8 cellular contexts compared by ENCODE assay signal in genomic region chr17:74325743-74326379, GRCh38. TPM values are rescaled to one million over a fixed set of nuclear protein-coding genes. Genes with fewer than 3 reads are reported as not detected.
A peak's percentile ranks its signal among the peaks of the same experiment; 100 is the strongest.
DNase-seq lines count a peak whose midpoint lies in the region; ATAC-seq and TF ChIP-seq lines count a peak whose summit lies in the region.

Gene KIF19, plus strand, starts transcription at chr17:74326226. Its CDS starts 124 bp downstream, at chr17:74326350.

- DNase-seq in CD14-positive monocyte (ENCODE audit: low spot score) (no peak), HAP-1 (ENCODE audit: low spot score in 2 of 2) (peak; percentile 27 to 67), SK-N-DZ (ENCODE audit: low spot score) (no peak)
- peak; percentile 64 for DNase-seq in activated CD4-positive, alpha-beta T cell treated with anti-CD3 and anti-CD28 coated beads for 48 hours
- peak; percentile 48 to 54 (median 48) for DNase-seq in effector memory CD8-positive, alpha-beta T cell
- peak in 6 of 9 donors; percentile 14 to 69 (median 23) for DNase-seq in naive thymus-derived CD4-positive, alpha-beta T cell
- DNase-seq in stimulated activated CD8-positive, alpha-beta memory T cell treated with anti-CD3 and anti-CD28 coated beads, Interleukin-7, amount 100 ng/mL, for 48 hours (ENCODE audit: extremely low read depth in 1 of 2, low read depth in 1 of 2), result peak; percentile 31 to 45

- intact Hi-C loops in CD14-positive monocyte (cut with micrococcal nuclease), result no loop called here
- intact Hi-C loops in naive thymus-derived CD4-positive, alpha-beta T cell (cut with micrococcal nuclease), result no loop called here

- no peaks in the 10 kb centered on the region for H3K36me3 ChIP-seq in HAP-1 (replicated peaks)
- no peaks in the 10 kb centered on the region for H3K36me3 ChIP-seq in naive thymus-derived CD4-positive, alpha-beta T cell (ENCODE audit: control insufficient read depth in 2 of 3, insufficient read depth in 3 of 3, low read length in 3 of 3)

- CTCF ChIA-PET in naive thymus-derived CD4-positive, alpha-beta T cell (lab: Charles Lee), result no interaction called here

- H3K9me3 ChIP-seq in HAP-1, result no peaks in the 10 kb centered on the region
- no peaks in the 10 kb centered on the region for H3K9me3 ChIP-seq in naive thymus-derived CD4-positive, alpha-beta T cell (ENCODE audit: control insufficient read depth in 2 of 3, low read length in 3 of 3)

- peaks cover 51 to 59% (median 58%) of the 10 kb centered on the region in 3 donors for H3K27me3 Mint-ChIP-seq in CD14-positive monocyte (ENCODE audit: low read depth in 3 of 3)
- no peaks in the 10 kb centered on the region for H3K27me3 Mint-ChIP-seq in effector memory CD8-positive, alpha-beta T cell
- peaks cover 17 to 46% (median 21%) of the 10 kb centered on the region in 5 donors for H3K27me3 Mint-ChIP-seq in naive thymus-derived CD4-positive, alpha-beta T cell

- H3K27me3 ChIP-seq in HAP-1 (ENCODE audit: low read depth), result no peaks in the 10 kb centered on the region
- H3K27me3 ChIP-seq in naive thymus-derived CD4-positive, alpha-beta T cell (ENCODE audit: control insufficient read depth in 2 of 2, insufficient read depth in 2 of 2, low read length in 2 of 2), result peaks cover 0 to 4% of the 10 kb centered on the region in 2 donors

- POLR2A ChIA-PET in naive thymus-derived CD4-positive, alpha-beta T cell (lab: Charles Lee), result no interaction called here

- peak within 1 kb of the TSS; percentile 20 for H3K4me3 ChIP-seq in HAP-1
- peak within 1 kb of the TSS; percentile 48 for H3K4me3 ChIP-seq in naive thymus-derived CD4-positive, alpha-beta T cell (ENCODE audit: low read length)

- in situ Hi-C loops in HAP-1 (cut with MboI; ENCODE audit: low sequenced_read_pairs), result no loop called here

- ATAC-seq in effector memory CD8-positive, alpha-beta T cell (replicated peaks), result peak; percentile 89
- ATAC-seq in naive thymus-derived CD4-positive, alpha-beta T cell, result peak; percentile 87
- ATAC-seq in HG02623 (IDR thresholded peaks at IDR 0.05; ENCODE audit: unreplicated experiment), result no peak

- no peak for TF ChIP-seq CTCF in CD14-positive monocyte (IDR thresholded peaks at IDR 0.05)

- no peak within 1 kb of the TSS for H3K27ac ChIP-seq in naive thymus-derived CD4-positive, alpha-beta T cell (ENCODE audit: low read depth, low read length)

- H3K9me3 Mint-ChIP-seq in CD14-positive monocyte, result peaks cover 0 to 10% (median 0%) of the 10 kb centered on the region in 7 donors
- no peaks in the 10 kb centered on the region for H3K9me3 Mint-ChIP-seq in effector memory CD8-positive, alpha-beta T cell
- H3K9me3 Mint-ChIP-seq in naive thymus-derived CD4-positive, alpha-beta T cell, result peaks cover 0 to 1% (median 0%) of the 10 kb centered on the region in 11 donors

- H3K4me1 ChIP-seq in HAP-1, result no peaks in the 10 kb centered on the region
- H3K4me1 ChIP-seq in naive thymus-derived CD4-positive, alpha-beta T cell (ENCODE audit: control insufficient read depth in 2 of 2, insufficient read depth in 2 of 2, low read length in 2 of 2), result peaks cover 9 to 27% of the 10 kb centered on the region in 2 donors

- peaks cover 0 to 3% of the 10 kb centered on the region in 2 donors for H3K36me3 Mint-ChIP-seq in CD14-positive monocyte
- H3K36me3 Mint-ChIP-seq in effector memory CD8-positive, alpha-beta T cell (ENCODE audit: insufficient read depth), result peaks cover 5% of the 10 kb centered on the region
- H3K36me3 Mint-ChIP-seq in naive thymus-derived CD4-positive, alpha-beta T cell, result peaks cover 0 to 5% (median 0%) of the 10 kb centered on the region in 5 donors

- peak within 1 kb of the TSS in 1 of 7 donors; percentile 38 for H3K27ac Mint-ChIP-seq in CD14-positive monocyte
- peak within 1 kb of the TSS; percentile 21 to 76 for H3K27ac Mint-ChIP-seq in effector memory CD8-positive, alpha-beta T cell
- no peak within 1 kb of the TSS for H3K27ac Mint-ChIP-seq in naive thymus-derived CD4-positive, alpha-beta T cell

- H3K4me1 Mint-ChIP-seq in CD14-positive monocyte, result peaks cover 18% of the 10 kb centered on the region
- peaks cover 17 to 23% of the 10 kb centered on the region in 2 donors for H3K4me1 Mint-ChIP-seq in effector memory CD8-positive, alpha-beta T cell (ENCODE audit: low read depth in 2 of 2)
- H3K4me1 Mint-ChIP-seq in naive thymus-derived CD4-positive, alpha-beta T cell, result peaks cover 13 to 32% (median 16%) of the 10 kb centered on the region in 7 donors

- H3K4me3 Mint-ChIP-seq in CD14-positive monocyte, result peak within 1 kb of the TSS; percentile 52 to 83
- peak within 1 kb of the TSS; percentile 68 to 75 for H3K4me3 Mint-ChIP-seq in effector memory CD8-positive, alpha-beta T cell
- peak within 1 kb of the TSS; percentile 47 to 69 (median 62) for H3K4me3 Mint-ChIP-seq in naive thymus-derived CD4-positive, alpha-beta T cell

RNA-seq across cellular contexts. Expression of gene KIF19, which starts in this region (rescaled TPM):
- polyA plus RNA-seq in CD14-positive monocyte, result not detected
- total RNA-seq in naive thymus-derived CD4-positive, alpha-beta T cell, result 1 to 10 TPM in 1 of 5 experiments, under 1 TPM in 3, not detected in 1; 0.34 to 1.2 (median 0.47) TPM
- polyA plus RNA-seq in naive thymus-derived CD4-positive, alpha-beta T cell, result not detected
- polyA plus RNA-seq in SK-N-DZ (2014; cell fraction: cytosol; rRNA removed), result 0.07 and 0.22 TPM in 2 replicates
- polyA plus RNA-seq in SK-N-DZ (2014; cell fraction: nucleus; rRNA removed), result 1.0 and 1.2 TPM in 2 replicates

Comparison
In these comparisons a context has a peak if more than half of its experiments do, and no peak if none do; other contexts are left out.
1. DNase-seq: peak in HAP-1 (2 of 2), activated CD4-positive, alpha-beta T cell treated with anti-CD3 and anti-CD28 coated beads for 48 hours (single experiment), effector memory CD8-positive, alpha-beta T cell (3 of 3), naive thymus-derived CD4-positive, alpha-beta T cell (6 of 9) and stimulated activated CD8-positive, alpha-beta memory T cell treated with anti-CD3 and anti-CD28 coated beads, Interleukin-7, amount 100 ng/mL, for 48 hours (2 of 2); none in CD14-positive monocyte (single experiment) and SK-N-DZ (single experiment).
2. H3K27ac Mint-ChIP-seq: peak in effector memory CD8-positive, alpha-beta T cell (2 of 2); none in naive thymus-derived CD4-positive, alpha-beta T cell (0 of 9).
3. Peak in every context shown above with its lines, with median percentiles within 50 percentile points of each other: H3K4me3 Mint-ChIP-seq.